1 cellular context compared by ENCODE assay signal in the genomic region with DNA sequence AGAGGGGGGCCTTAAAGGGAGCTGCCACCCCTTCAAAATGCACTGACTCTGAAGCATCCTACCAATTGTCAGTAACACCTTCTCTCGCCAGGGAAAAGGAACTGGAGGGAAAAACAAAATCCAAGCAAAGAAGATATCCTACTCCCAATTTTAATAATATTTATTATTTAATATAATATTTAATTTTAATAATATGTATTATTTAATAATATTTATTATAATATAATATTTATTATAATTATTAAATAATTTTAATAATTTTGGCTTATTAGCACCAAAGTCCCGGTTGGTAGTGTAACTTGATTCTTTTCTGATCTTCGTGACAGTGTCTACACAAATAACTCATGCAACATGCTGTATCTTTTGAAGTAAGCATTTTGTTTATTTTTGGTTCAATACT.
TF ChIP-seq lines count a peak whose summit lies in the region.

No MANE protein-coding gene starts in this region.

TF ChIP-seq in GM23338, 12 proteins besides CTCF, POLR2A, EP300 and RAD21:
- TF ChIP-seq, protein P1, sequence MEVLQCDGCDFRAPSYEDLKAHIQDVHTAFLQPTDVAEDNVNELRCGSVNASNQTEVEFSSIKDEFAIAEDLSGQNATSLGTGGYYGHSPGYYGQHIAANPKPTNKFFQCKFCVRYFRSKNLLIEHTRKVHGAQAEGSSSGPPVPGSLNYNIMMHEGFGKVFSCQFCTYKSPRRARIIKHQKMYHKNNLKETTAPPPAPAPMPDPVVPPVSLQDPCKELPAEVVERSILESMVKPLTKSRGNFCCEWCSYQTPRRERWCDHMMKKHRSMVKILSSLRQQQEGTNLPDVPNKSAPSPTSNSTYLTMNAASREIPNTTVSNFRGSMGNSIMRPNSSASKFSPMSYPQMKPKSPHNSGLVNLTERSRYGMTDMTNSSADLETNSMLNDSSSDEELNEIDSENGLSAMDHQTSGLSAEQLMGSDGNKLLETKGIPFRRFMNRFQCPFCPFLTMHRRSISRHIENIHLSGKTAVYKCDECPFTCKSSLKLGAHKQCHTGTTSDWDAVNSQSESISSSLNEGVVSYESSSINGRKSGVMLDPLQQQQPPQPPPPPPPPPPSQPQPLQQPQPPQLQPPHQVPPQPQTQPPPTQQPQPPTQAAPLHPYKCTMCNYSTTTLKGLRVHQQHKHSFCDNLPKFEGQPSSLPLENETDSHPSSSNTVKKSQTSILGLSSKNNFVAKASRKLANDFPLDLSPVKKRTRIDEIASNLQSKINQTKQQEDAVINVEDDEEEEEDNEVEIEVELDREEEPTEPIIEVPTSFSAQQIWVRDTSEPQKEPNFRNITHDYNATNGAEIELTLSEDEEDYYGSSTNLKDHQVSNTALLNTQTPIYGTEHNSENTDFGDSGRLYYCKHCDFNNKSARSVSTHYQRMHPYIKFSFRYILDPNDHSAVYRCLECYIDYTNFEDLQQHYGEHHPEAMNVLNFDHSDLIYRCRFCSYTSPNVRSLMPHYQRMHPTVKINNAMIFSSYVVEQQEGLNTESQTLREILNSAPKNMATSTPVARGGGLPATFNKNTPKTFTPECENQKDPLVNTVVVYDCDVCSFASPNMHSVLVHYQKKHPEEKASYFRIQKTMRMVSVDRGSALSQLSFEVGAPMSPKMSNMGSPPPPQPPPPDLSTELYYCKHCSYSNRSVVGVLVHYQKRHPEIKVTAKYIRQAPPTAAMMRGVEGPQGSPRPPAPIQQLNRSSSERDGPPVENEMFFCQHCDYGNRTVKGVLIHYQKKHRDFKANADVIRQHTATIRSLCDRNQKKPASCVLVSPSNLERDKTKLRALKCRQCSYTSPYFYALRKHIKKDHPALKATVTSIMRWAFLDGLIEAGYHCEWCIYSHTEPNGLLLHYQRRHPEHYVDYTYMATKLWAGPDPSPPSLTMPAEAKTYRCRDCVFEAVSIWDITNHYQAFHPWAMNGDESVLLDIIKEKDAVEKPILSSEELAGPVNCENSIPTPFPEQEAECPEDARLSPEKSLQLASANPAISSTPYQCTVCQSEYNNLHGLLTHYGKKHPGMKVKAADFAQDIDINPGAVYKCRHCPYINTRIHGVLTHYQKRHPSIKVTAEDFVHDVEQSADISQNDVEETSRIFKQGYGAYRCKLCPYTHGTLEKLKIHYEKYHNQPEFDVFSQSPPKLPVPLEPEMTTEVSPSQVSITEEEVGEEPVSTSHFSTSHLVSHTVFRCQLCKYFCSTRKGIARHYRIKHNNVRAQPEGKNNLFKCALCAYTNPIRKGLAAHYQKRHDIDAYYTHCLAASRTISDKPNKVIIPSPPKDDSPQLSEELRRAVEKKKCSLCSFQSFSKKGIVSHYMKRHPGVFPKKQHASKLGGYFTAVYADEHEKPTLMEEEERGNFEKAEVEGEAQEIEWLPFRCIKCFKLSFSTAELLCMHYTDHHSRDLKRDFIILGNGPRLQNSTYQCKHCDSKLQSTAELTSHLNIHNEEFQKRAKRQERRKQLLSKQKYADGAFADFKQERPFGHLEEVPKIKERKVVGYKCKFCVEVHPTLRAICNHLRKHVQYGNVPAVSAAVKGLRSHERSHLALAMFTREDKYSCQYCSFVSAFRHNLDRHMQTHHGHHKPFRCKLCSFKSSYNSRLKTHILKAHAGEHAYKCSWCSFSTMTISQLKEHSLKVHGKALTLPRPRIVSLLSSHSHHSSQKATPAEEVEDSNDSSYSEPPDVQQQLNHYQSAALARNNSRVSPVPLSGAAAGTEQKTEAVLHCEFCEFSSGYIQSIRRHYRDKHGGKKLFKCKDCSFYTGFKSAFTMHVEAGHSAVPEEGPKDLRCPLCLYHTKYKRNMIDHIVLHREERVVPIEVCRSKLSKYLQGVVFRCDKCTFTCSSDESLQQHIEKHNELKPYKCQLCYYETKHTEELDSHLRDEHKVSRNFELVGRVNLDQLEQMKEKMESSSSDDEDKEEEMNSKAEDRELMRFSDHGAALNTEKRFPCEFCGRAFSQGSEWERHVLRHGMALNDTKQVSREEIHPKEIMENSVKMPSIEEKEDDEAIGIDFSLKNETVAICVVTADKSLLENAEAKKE (CRISPR knock-in tag; IDR thresholded peaks at IDR 0.05), result no peak
- TF ChIP-seq CREB1 (CRISPR knock-in tag; IDR thresholded peaks at IDR 0.05; ENCODE audit: low read depth), result no peak
- TF ChIP-seq POLR2AphosphoS5 (IDR thresholded peaks at IDR 0.05; ENCODE audit: low read depth), result no peak
- no peak for TF ChIP-seq JUNB (IDR thresholded peaks at IDR 0.05; ENCODE audit: unreplicated experiment)
- no peak for TF ChIP-seq ZNF331 (CRISPR knock-in tag; IDR thresholded peaks at IDR 0.05; ENCODE audit: low read depth)
- TF ChIP-seq STAT1 (IDR thresholded peaks at IDR 0.05; ENCODE audit: unreplicated experiment), result no peak
- TF ChIP-seq EZH2 (IDR thresholded peaks at IDR 0.05; ENCODE audit: low read depth, unreplicated experiment), result no peak
- no peak for TF ChIP-seq NANOG (IDR thresholded peaks at IDR 0.05; ENCODE audit: borderline replicate concordance)
- TF ChIP-seq, protein P2, sequence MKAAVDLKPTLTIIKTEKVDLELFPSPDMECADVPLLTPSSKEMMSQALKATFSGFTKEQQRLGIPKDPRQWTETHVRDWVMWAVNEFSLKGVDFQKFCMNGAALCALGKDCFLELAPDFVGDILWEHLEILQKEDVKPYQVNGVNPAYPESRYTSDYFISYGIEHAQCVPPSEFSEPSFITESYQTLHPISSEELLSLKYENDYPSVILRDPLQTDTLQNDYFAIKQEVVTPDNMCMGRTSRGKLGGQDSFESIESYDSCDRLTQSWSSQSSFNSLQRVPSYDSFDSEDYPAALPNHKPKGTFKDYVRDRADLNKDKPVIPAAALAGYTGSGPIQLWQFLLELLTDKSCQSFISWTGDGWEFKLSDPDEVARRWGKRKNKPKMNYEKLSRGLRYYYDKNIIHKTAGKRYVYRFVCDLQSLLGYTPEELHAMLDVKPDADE (IDR thresholded peaks at IDR 0.05), result no peak
- TF ChIP-seq EZH2phosphoT487 (IDR thresholded peaks at IDR 0.05; ENCODE audit: unreplicated experiment), result no peak
- TF ChIP-seq, protein P3, sequence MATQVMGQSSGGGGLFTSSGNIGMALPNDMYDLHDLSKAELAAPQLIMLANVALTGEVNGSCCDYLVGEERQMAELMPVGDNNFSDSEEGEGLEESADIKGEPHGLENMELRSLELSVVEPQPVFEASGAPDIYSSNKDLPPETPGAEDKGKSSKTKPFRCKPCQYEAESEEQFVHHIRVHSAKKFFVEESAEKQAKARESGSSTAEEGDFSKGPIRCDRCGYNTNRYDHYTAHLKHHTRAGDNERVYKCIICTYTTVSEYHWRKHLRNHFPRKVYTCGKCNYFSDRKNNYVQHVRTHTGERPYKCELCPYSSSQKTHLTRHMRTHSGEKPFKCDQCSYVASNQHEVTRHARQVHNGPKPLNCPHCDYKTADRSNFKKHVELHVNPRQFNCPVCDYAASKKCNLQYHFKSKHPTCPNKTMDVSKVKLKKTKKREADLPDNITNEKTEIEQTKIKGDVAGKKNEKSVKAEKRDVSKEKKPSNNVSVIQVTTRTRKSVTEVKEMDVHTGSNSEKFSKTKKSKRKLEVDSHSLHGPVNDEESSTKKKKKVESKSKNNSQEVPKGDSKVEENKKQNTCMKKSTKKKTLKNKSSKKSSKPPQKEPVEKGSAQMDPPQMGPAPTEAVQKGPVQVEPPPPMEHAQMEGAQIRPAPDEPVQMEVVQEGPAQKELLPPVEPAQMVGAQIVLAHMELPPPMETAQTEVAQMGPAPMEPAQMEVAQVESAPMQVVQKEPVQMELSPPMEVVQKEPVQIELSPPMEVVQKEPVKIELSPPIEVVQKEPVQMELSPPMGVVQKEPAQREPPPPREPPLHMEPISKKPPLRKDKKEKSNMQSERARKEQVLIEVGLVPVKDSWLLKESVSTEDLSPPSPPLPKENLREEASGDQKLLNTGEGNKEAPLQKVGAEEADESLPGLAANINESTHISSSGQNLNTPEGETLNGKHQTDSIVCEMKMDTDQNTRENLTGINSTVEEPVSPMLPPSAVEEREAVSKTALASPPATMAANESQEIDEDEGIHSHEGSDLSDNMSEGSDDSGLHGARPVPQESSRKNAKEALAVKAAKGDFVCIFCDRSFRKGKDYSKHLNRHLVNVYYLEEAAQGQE (IDR thresholded peaks at IDR 0.05; ENCODE audit: unreplicated experiment), result no peak
- TF ChIP-seq ZNF114 (CRISPR knock-in tag; IDR thresholded peaks at IDR 0.05), result no peak
